In genomic region chr12:3613641-3614180, GRCh38 we compare ENCODE assay signal across 19 cellular contexts.
DNase-seq lines count a peak whose midpoint lies in the region; ATAC-seq and TF ChIP-seq lines count a peak whose summit lies in the region.
"Had no signal": no experiment of that assay in that cellular context is flagged by ENCODE, and none has a peak within 500 bp of the region (broad histone marks: within the 10 kb centered on the region; RNA-seq: fewer than 3 reads in every experiment).

No MANE protein-coding gene starts in this region.

- TF ChIP-seq POLR2A in spleen (IDR thresholded peaks at IDR 0.05) (no peak), thyroid gland (IDR thresholded peaks at IDR 0.05) (no peak)

- H3K9me3 ChIP-seq in BLaER1 (peaks cover 19% of the 10 kb centered on the region), spleen (peaks cover 0 to 25% (median 14%) of the 10 kb centered on the region in 8 donors), thyroid gland (no peaks in the 10 kb centered on the region)

- no peak for ATAC-seq in central memory CD8-positive, alpha-beta T cell (replicated peaks; ENCODE audit: extremely low read depth, poor library complexity, severe bottlenecking)
- peak in 1 of 2 donors; percentile 12 for ATAC-seq in natural killer cell treated with Interleukin-12 subunit alpha and Interleukin-12 subunit beta and Interleukin-15 and Interleukin-18, amount 100 ng/mL, for 72 hours
- ATAC-seq in GM21825 (IDR thresholded peaks at IDR 0.05; ENCODE audit: unreplicated experiment) = no peak
- ATAC-seq: HCT116, HepG2 had no signal

- TF ChIP-seq CTCF in spleen (IDR thresholded peaks at IDR 0.05 in 8 of 11, conservative IDR thresholded peaks at IDR 0.05 in 3 of 11) (no peak), thyroid gland (IDR thresholded peaks at IDR 0.05) (no peak)

- no peaks in the 10 kb centered on the region for H4K20me1 ChIP-seq in BLaER1
- H4K20me1 ChIP-seq: BLaER1 treated with 17β-estradiol and CSF1 and Interleukin-3, amounts not matched to agents 10 nM and 100 nM had no signal

- intact Hi-C loops in spleen (cut with DNase I; ENCODE audit: low total_unique reads) = no loop called here
- intact Hi-C loops in thyroid gland (cut with DNase I) = no loop called here

- no peak for DNase-seq in central memory CD8-positive, alpha-beta T cell (ENCODE audit: low spot score in 2 of 2)
- peak; percentile 18 for DNase-seq in natural killer cell treated with Interleukin-12 subunit alpha and Interleukin-12 subunit beta and Interleukin-15 and Interleukin-18, amount 100 ng/mL, for 72 hours (ENCODE audit: low spot score)
- DNase-seq in spleen = peak; percentile 52
- no peak for DNase-seq in thyroid gland
- no peak for DNase-seq in DMS153 (lab: John Stamatoyannopoulos, UW)
- no peak for DNase-seq in activated T-cell treated with anti-CD3 and anti-CD28 coated beads, Interleukin-2, amount 50 U/mL, for 48 hours
- DNase-seq: 8988T; CD4-positive, CD25-positive, alpha-beta regulatory T cell; CD8-positive, alpha-beta memory T cell; COR-L47; DMS 273 treated with DMSO at 0.1 percent for 48 hours; H7 had no signal

- peaks cover 6% of the 10 kb centered on the region for H3K4me1 Mint-ChIP-seq in central memory CD8-positive, alpha-beta T cell
- H3K4me1 Mint-ChIP-seq in natural killer cell treated with Interleukin-12 subunit alpha and Interleukin-12 subunit beta and Interleukin-15 and Interleukin-18, amount 100 ng/mL, for 72 hours (ENCODE audit: low read depth in 2 of 2) = peaks cover 0 to 13% of the 10 kb centered on the region in 2 donors

- peak overlapping the region; percentile 9; the same call in 1 of the 2 replicates for H3K4me2 ChIP-seq in BLaER1
- H3K4me2 ChIP-seq: GM23338 had no signal

- no peaks in the 10 kb centered on the region for H3K27me3 Mint-ChIP-seq in central memory CD8-positive, alpha-beta T cell
- H3K27me3 Mint-ChIP-seq in natural killer cell treated with Interleukin-12 subunit alpha and Interleukin-12 subunit beta and Interleukin-15 and Interleukin-18, amount 100 ng/mL, for 72 hours = no peaks in the 10 kb centered on the region
- H3K27me3 Mint-ChIP-seq: CD4-positive, CD25-positive, alpha-beta regulatory T cell; IgD-negative memory B cell had no signal

- WGBS in spleen, 5 donors = 91 to 97% (median 95%) methylated on average over 10 of the region's 10 CpGs
- 87 to 91% methylated on average over 9 to 10 of the region's 10 CpGs for WGBS in thyroid gland, 2 donors

- peaks cover 17% of the 10 kb centered on the region for H3K36me3 Mint-ChIP-seq in central memory CD8-positive, alpha-beta T cell (ENCODE audit: insufficient read depth)
- peaks cover 25% of the 10 kb centered on the region for H3K36me3 Mint-ChIP-seq in natural killer cell treated with Interleukin-12 subunit alpha and Interleukin-12 subunit beta and Interleukin-15 and Interleukin-18, amount 100 ng/mL, for 72 hours

- no peak overlapping the region for H3K9ac ChIP-seq in BLaER1
- H3K9ac ChIP-seq: BLaER1 treated with 17β-estradiol and CSF1 and Interleukin-3, amounts not matched to agents 10 nM and 100 nM had no signal

- H3K4me3 ChIP-seq in BLaER1 = no peak overlapping the region
- no peak overlapping the region for H3K4me3 ChIP-seq in spleen
- H3K4me3 ChIP-seq in thyroid gland (replicated peaks in 1 of 3) = no peak overlapping the region
- H3K4me3 ChIP-seq: BLaER1 treated with 17β-estradiol and CSF1 and Interleukin-3, amounts not matched to agents 10 nM and 100 nM; GM23338 had no signal

- H3K4me1 ChIP-seq in BLaER1 = peaks cover 22% of the 10 kb centered on the region
- H3K4me1 ChIP-seq in spleen = peaks cover 0 to 2% (median 0%) of the 10 kb centered on the region in 6 donors
- peaks cover 3 to 24% of the 10 kb centered on the region in 2 donors for H3K4me1 ChIP-seq in thyroid gland

- H3K36me3 ChIP-seq in BLaER1 = peaks cover 65% of the 10 kb centered on the region
- peaks cover 0 to 89% (median 31%) of the 10 kb centered on the region in 6 donors for H3K36me3 ChIP-seq in spleen
- H3K36me3 ChIP-seq in thyroid gland = no peaks in the 10 kb centered on the region

- H3K27me3 ChIP-seq in BLaER1 (no peaks in the 10 kb centered on the region), spleen (replicated peaks in 1 of 7) (no peaks in the 10 kb centered on the region), thyroid gland (no peaks in the 10 kb centered on the region)
- H3K27me3 ChIP-seq: BLaER1 treated with 17β-estradiol and CSF1 and Interleukin-3, amounts not matched to agents 10 nM and 100 nM had no signal

- H3K27ac ChIP-seq in BLaER1 = peak overlapping the region; percentile 27; the same call in 1 of the 2 replicates
- H3K27ac ChIP-seq in spleen = no peak overlapping the region
- no peak overlapping the region for H3K27ac ChIP-seq in thyroid gland

- no peak overlapping the region for H3K4me3 Mint-ChIP-seq in central memory CD8-positive, alpha-beta T cell
- no peak overlapping the region for H3K4me3 Mint-ChIP-seq in natural killer cell treated with Interleukin-12 subunit alpha and Interleukin-12 subunit beta and Interleukin-15 and Interleukin-18, amount 100 ng/mL, for 72 hours
- H3K4me3 Mint-ChIP-seq: CD4-positive, CD25-positive, alpha-beta regulatory T cell; GM23338; IgD-negative memory B cell had no signal

- H3K9me3 Mint-ChIP-seq in central memory CD8-positive, alpha-beta T cell = peaks cover 7% of the 10 kb centered on the region
- H3K9me3 Mint-ChIP-seq in natural killer cell treated with Interleukin-12 subunit alpha and Interleukin-12 subunit beta and Interleukin-15 and Interleukin-18, amount 100 ng/mL, for 72 hours = no peaks in the 10 kb centered on the region
- H3K9me3 Mint-ChIP-seq: GM23338 had no signal

- H3K27ac Mint-ChIP-seq in central memory CD8-positive, alpha-beta T cell (ENCODE audit: low read depth) = peak overlapping the region; percentile 30
- peak overlapping the region in 1 of 2 donors; percentile 60 for H3K27ac Mint-ChIP-seq in natural killer cell treated with Interleukin-12 subunit alpha and Interleukin-12 subunit beta and Interleukin-15 and Interleukin-18, amount 100 ng/mL, for 72 hours
- H3K27ac Mint-ChIP-seq: CD4-positive, CD25-positive, alpha-beta regulatory T cell; GM23338 had no signal

Comparison
In these comparisons a context has a peak if more than half of its experiments do, and no peak if none do; other contexts are left out.
1. DNase-seq: peak in natural killer cell treated with Interleukin-12 subunit alpha and Interleukin-12 subunit beta and Interleukin-15 and Interleukin-18, amount 100 ng/mL, for 72 hours (single experiment) and spleen (single experiment); none in central memory CD8-positive, alpha-beta T cell (0 of 2), thyroid gland (0 of 2), DMS153 (single experiment) and activated T-cell treated with anti-CD3 and anti-CD28 coated beads, Interleukin-2, amount 50 U/mL, for 48 hours (0 of 2).